Comparison of ENCODE assay signal across 16 cellular contexts in the genomic region with DNA sequence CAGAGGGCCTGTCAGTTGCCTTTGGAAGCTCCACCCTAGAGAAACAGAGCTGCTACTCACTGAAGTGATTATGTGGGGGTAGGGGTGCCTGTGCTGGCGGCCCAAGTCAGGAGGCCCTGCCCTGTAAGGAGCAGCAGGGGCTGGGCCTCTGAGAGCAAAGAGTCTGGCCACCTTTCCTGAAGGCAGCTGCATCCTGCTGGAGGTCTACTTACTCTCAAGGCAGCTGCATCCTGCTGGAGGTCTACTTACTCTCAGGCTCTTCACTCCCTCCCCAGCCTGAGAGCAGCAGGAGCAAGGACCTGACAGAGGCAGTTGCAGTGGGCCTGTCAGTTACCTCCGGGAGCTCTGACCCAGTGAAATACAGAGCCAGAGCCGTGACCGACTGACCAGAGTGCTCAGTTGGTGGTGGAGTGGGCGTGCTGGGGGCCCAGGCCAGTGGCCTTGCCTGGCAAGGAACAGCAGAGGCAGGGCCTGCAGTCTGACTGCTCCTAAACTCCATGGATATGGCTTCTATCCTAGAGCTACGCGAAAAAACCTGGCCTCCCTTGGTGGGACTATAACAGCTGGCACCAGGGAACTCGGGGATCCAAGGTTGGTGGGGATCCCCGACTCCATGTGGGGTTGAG.
"Had no signal": no experiment of that assay in that cellular context is flagged by ENCODE, and none has a peak within 500 bp of the region (broad histone marks: within the 10 kb centered on the region; RNA-seq: fewer than 3 reads in every experiment).

No MANE protein-coding gene starts in this region.

- H3K4me3 ChIP-seq: psoas muscle, thoracic aorta, upper lobe of right lung had no signal

- H3K9me3 ChIP-seq: psoas muscle, thoracic aorta, upper lobe of right lung had no signal

- H3K4me1 ChIP-seq: foreskin keratinocyte, psoas muscle, upper lobe of right lung had no signal

- DNase-seq: activated CD8-positive, alpha-beta memory T cell treated with anti-CD3 and anti-CD28 coated beads, Interleukin-2, amount 10 ng/mL, durations not matched to agents 7 days and 5 days; activated naive CD4-positive, alpha-beta T cell treated with anti-CD3 and anti-CD28 coated beads for 36 hours; activated T-cell treated with anti-CD3 and anti-CD28 coated beads, Interleukin-2, amount 50 U/mL, for 1 hour; effector CD4-positive, alpha-beta T cell; foreskin keratinocyte; glutamatergic neuron; left ventricle myocardium superior; naive thymus-derived CD8-positive, alpha-beta T cell; occipital lobe; psoas muscle; spleen; upper lobe of right lung had no signal

- FAIRE-seq: astrocyte had no signal

- H3K27ac ChIP-seq: foreskin keratinocyte, psoas muscle, thoracic aorta, upper lobe of right lung had no signal

- H3K27me3 ChIP-seq: foreskin keratinocyte, spleen, upper lobe of right lung had no signal

- H3K36me3 ChIP-seq: spleen, thoracic aorta, upper lobe of right lung had no signal

- ATAC-seq: activated CD4-positive, CD25-positive, alpha-beta regulatory T cell treated with anti-CD3 and anti-CD28 coated beads, Interleukin-2, amount 50 U/mL, for 24 hours; activated CD8-positive, alpha-beta memory T cell treated with anti-CD3 and anti-CD28 coated beads, Interleukin-2, amount 10 ng/mL, durations not matched to agents 7 days and 5 days; foreskin keratinocyte; left ventricle myocardium superior; naive thymus-derived CD8-positive, alpha-beta T cell; psoas muscle; sciatic nerve; upper lobe of right lung had no signal
